ENCODE assay signal across 19 cellular contexts in genomic region chr1:22992384-22992783, GRCh38. TPM values are rescaled to one million over a fixed set of nuclear protein-coding genes. Genes with fewer than 3 reads are reported as not detected.
"Had no signal": no experiment of that assay in that cellular context is flagged by ENCODE, and none has a peak within 500 bp of the region (broad histone marks: within the 10 kb centered on the region; RNA-seq: fewer than 3 reads in every experiment).

No MANE protein-coding gene starts in this region.

RNA-seq across cellular contexts. Expression of gene LACTBL1, which starts 19.7 kb away (rescaled TPM):
- total RNA-seq: naive thymus-derived CD8-positive, alpha-beta T cell; natural killer cell treated with Interleukin-12 subunit alpha and Interleukin-12 subunit beta and Interleukin-15 and Interleukin-18, amount 100 ng/mL, for 72 hours; neural crest cell; omental fat pad; osteocyte; pancreas; posterior vena cava; prostate gland; pulmonary artery endothelial cell; right atrium auricular region; sciatic nerve; smooth muscle cell; spleen; suprapubic skin; transverse colon; upper lobe of right lung; urinary bladder; uterus had no signal
- polyA plus RNA-seq: naive thymus-derived CD8-positive, alpha-beta T cell; pancreas; smooth muscle cell; spleen; thymus; urinary bladder had no signal

RNA-seq across cellular contexts. Expression of gene TEX46, which starts 23.3 kb away (rescaled TPM):
- total RNA-seq: natural killer cell treated with Interleukin-12 subunit alpha and Interleukin-12 subunit beta and Interleukin-15 and Interleukin-18, amount 100 ng/mL, for 72 hours; neural crest cell; omental fat pad; osteocyte; pancreas; posterior vena cava; prostate gland; pulmonary artery endothelial cell; right atrium auricular region; sciatic nerve; smooth muscle cell; spleen; suprapubic skin; transverse colon; upper lobe of right lung; urinary bladder had no signal
- polyA plus RNA-seq: naive thymus-derived CD8-positive, alpha-beta T cell; pancreas; smooth muscle cell; spleen; urinary bladder had no signal
